In genomic region chr2:54656863-54657262, GRCh38 we compare ENCODE assay signal across 15 cellular contexts.
DNase-seq lines count a peak whose midpoint lies in the region; ATAC-seq and TF ChIP-seq lines count a peak whose summit lies in the region.
"Had no signal": no experiment of that assay in that cellular context is flagged by ENCODE, and none has a peak within 500 bp of the region (broad histone marks: within the 10 kb centered on the region; RNA-seq: fewer than 3 reads in every experiment).

No MANE protein-coding gene starts in this region.

- DNase-seq in cardiac muscle cell (ENCODE audit: low read depth in 1 of 2, low spot score in 1 of 2) (no peak), left cardiac atrium (no peak), dorsolateral prefrontal cortex (no peak), nephron progenitor cell (no peak), GM13976 (ENCODE audit: low spot score) (no peak), coronary artery (ENCODE audit: low spot score) (no peak), G401 (ENCODE audit: low spot score) (no peak)
- DNase-seq: NCI-H2029 had no signal

- H3K4me3 Mint-ChIP-seq in nephron progenitor cell, result no peak overlapping the region
- H3K4me3 Mint-ChIP-seq: CD14-positive monocyte, GM23338, H9, IgD-negative memory B cell had no signal

- ATAC-seq in left cardiac atrium, result no peak

- H3K36me3 ChIP-seq in cardiac muscle cell, result peaks cover 92% of the 10 kb centered on the region

- peaks cover 62% of the 10 kb centered on the region for H3K36me3 Mint-ChIP-seq in nephron progenitor cell (ENCODE audit: low read depth)
- H3K36me3 Mint-ChIP-seq: IgD-negative memory B cell had no signal

- H3K27ac ChIP-seq in cardiac muscle cell, result peak overlapping the region; percentile 32
- H3K27ac ChIP-seq in dorsolateral prefrontal cortex, result peak overlapping the region in 53 of 59 donors; percentile 10 to 90 (median 77)
- H3K27ac ChIP-seq in coronary artery, result no peak overlapping the region
- H3K27ac ChIP-seq: KMS-11, SJSA1 had no signal

- H3K27ac Mint-ChIP-seq in nephron progenitor cell, result peak overlapping the region; percentile 23
- H3K27ac Mint-ChIP-seq: GM23338, H9, IgD-negative memory B cell had no signal

- no peaks in the 10 kb centered on the region for H3K9me3 Mint-ChIP-seq in nephron progenitor cell
- H3K9me3 Mint-ChIP-seq: CD14-positive monocyte, GM23338, H9, IgD-negative memory B cell had no signal

- H3K4me3 ChIP-seq in cardiac muscle cell (no peak overlapping the region), dorsolateral prefrontal cortex (no peak overlapping the region), coronary artery (no peak overlapping the region)
- H3K4me3 ChIP-seq: GM23338, SJSA1 had no signal

- intact Hi-C loops in left cardiac atrium (cut with DNase I), result no loop called here
- intact Hi-C loops in dorsolateral prefrontal cortex (cut with DNase I), result loop anchor here in 1 of 2 donors (5.0 kb wide), 2 partner anchors 50 to 550 kb away; no protein-coding TSS in a partner anchor

- TF ChIP-seq CTCF in cardiac muscle cell (IDR thresholded peaks at IDR 0.05; ENCODE audit: low read depth, low read length), result no peak
- TF ChIP-seq CTCF in dorsolateral prefrontal cortex (IDR thresholded peaks at IDR 0.05 in 54 of 56, conservative IDR thresholded peaks at IDR 0.05 in 2 of 56; ENCODE audit: low read depth in 1 of 56, partially characterized antibody in 56 of 56), result no peak
- TF ChIP-seq CTCF in nephron progenitor cell (IDR thresholded peaks at IDR 0.05), result no peak
- no peak for TF ChIP-seq CTCF in GM13976 (IDR thresholded peaks at IDR 0.05; ENCODE audit: borderline replicate concordance, control extremely low read depth, extremely low read depth, insufficient read depth, missing control alignments)
- TF ChIP-seq CTCF in coronary artery (IDR thresholded peaks at IDR 0.05), result no peak

- H3K4me1 Mint-ChIP-seq in nephron progenitor cell, result peaks cover 15% of the 10 kb centered on the region
- H3K4me1 Mint-ChIP-seq: CD14-positive monocyte, H9 had no signal

- no peaks in the 10 kb centered on the region for H3K27me3 ChIP-seq in cardiac muscle cell
- H3K27me3 ChIP-seq in dorsolateral prefrontal cortex, result no peaks in the 10 kb centered on the region
- H3K27me3 ChIP-seq: BE2C, SJSA1 had no signal

- H3K9me3 ChIP-seq in cardiac muscle cell (ENCODE audit: low read depth), result no peaks in the 10 kb centered on the region
- H3K9me3 ChIP-seq: BE2C, SJSA1 had no signal

- in situ Hi-C loops in GM13976 (cut with MboI; ENCODE audit: low sequenced_read_pairs, unreplicated experiment) (loop anchor here (5.0 kb wide), 1 partner anchor 135 kb away; no protein-coding TSS in a partner anchor), G401 (cut with HindIII; ENCODE audit: low sequenced_read_pairs) (no loop called here)

- H3K4me1 ChIP-seq in cardiac muscle cell (ENCODE audit: low read depth), result no peaks in the 10 kb centered on the region
- H3K4me1 ChIP-seq: BE2C had no signal

- no peaks in the 10 kb centered on the region for H3K27me3 Mint-ChIP-seq in nephron progenitor cell (ENCODE audit: low read depth, poor library complexity)
- H3K27me3 Mint-ChIP-seq: IgD-negative memory B cell had no signal

Comparison
In these comparisons a context has a peak if more than half of its experiments do, and no peak if none do; other contexts are left out.
1. H3K27ac ChIP-seq: peak in cardiac muscle cell (single experiment) and dorsolateral prefrontal cortex (53 of 59); none in coronary artery (0 of 2).